Comparison of ENCODE assay signal across 8 cellular contexts in genomic region chr9:125558453-125559084, GRCh38.
DNase-seq lines count a peak whose midpoint lies in the region; ATAC-seq, FAIRE-seq and TF ChIP-seq lines count a peak whose summit lies in the region.

No MANE protein-coding gene starts in this region.

- FAIRE-seq in TTC549 (lab: Jason Lieb, UNC) (peak; percentile 60), keratinocyte (lab: Jason Lieb, UNC) (peak; percentile 67)

- dilution Hi-C loops in keratinocyte (cut with MboI; ENCODE audit: extremely low pct_ligation_motif_present, low sequenced_read_pairs): no loop called here

- H3K4me1 ChIP-seq in keratinocyte (ENCODE audit: control insufficient read depth, extremely low read depth, insufficient read depth, low read length): no peaks in the 10 kb centered on the region

- H3K27me3 ChIP-seq in keratinocyte (ENCODE audit: control insufficient read depth, extremely low read depth, insufficient read depth, low read length): no peaks in the 10 kb centered on the region

- H3K9me3 ChIP-seq in keratinocyte (ENCODE audit: control insufficient read depth, low read depth, low read length): no peaks in the 10 kb centered on the region

- H3K4me3 ChIP-seq in AG09309 (ENCODE audit: control insufficient read depth, low read depth, low read length) (no peak overlapping the region), keratinocyte (ENCODE audit: control insufficient read depth in 2 of 3, extremely low read depth in 1 of 3, insufficient read depth in 2 of 3, low read depth in 1 of 3, low read length in 3 of 3) (no peak overlapping the region)

- in situ Hi-C loops in T47D (cut with HindIII; ENCODE audit: low pct_unique_long_range_greater_than_20kb, low sequenced_read_pairs): no loop called here

- H3K79me2 ChIP-seq in keratinocyte (ENCODE audit: control insufficient read depth, insufficient read depth, low read length): peaks cover 2% of the 10 kb centered on the region

- TF ChIP-seq CTCF in AG09309 (IDR thresholded peaks at IDR 0.05; ENCODE audit: control insufficient read depth, insufficient read depth, low read depth, low read length, missing control alignments) (peak; percentile 83), keratinocyte (optimal IDR thresholded peaks at IDR 0.05 in 1 of 3, IDR thresholded peaks at IDR 0.05 in 1 of 3, conservative IDR thresholded peaks at IDR 0.05 in 1 of 3; ENCODE audit: extremely low read depth in 1 of 3, insufficient read depth in 2 of 3, low read length in 3 of 3) (peak; percentile 72 to 80 (median 78))

- H3K9me1 ChIP-seq in keratinocyte (ENCODE audit: control insufficient read depth, extremely low read depth, insufficient read depth, low read length): no peaks in the 10 kb centered on the region

- no peak overlapping the region for H3K4me2 ChIP-seq in keratinocyte (ENCODE audit: control insufficient read depth, extremely low read depth, insufficient read depth, low read depth, low read length)

- peaks cover 10 to 18% of the 10 kb centered on the region in 2 experiments for H3K36me3 ChIP-seq in keratinocyte (ENCODE audit: control insufficient read depth in 2 of 2, extremely low read depth in 1 of 2, insufficient read depth in 2 of 2, low read length in 2 of 2)

- no peak overlapping the region for H2AFZ ChIP-seq in keratinocyte (ENCODE audit: control insufficient read depth, low read length)

- ATAC-seq in GM19395 (IDR thresholded peaks at IDR 0.05; ENCODE audit: unreplicated experiment): peak; percentile 49
- no peak for ATAC-seq in GM21447 (IDR thresholded peaks at IDR 0.05; ENCODE audit: unreplicated experiment)

- H4K20me1 ChIP-seq in keratinocyte (ENCODE audit: control insufficient read depth, extremely low read depth, insufficient read depth, low read length): no peaks in the 10 kb centered on the region

- H3K9ac ChIP-seq in keratinocyte (ENCODE audit: control insufficient read depth, extremely low read depth, insufficient read depth, low read length): no peak overlapping the region

- H3K27ac ChIP-seq in keratinocyte (ENCODE audit: control insufficient read depth, insufficient read depth, low read length): no peak overlapping the region

- peak; percentile 47 for DNase-seq in AG09309 (ENCODE audit: low read depth)
- peak; percentile 28 for DNase-seq in NCI-H2107 (lab: John Stamatoyannopoulos, UW)
- DNase-seq in T47D (ENCODE audit: low read depth in 1 of 2, low spot score in 1 of 2): peak; percentile 71 to 85
- no peak for DNase-seq in keratinocyte (ENCODE audit: low read depth, low spot score)
- DNase-seq in stimulated activated CD4-positive, alpha-beta T cell treated with anti-CD3 and anti-CD28 coated beads, Interleukin-1b, Interleukin-23, amount 100 ng/mL, for 48 hours: peak; percentile 42
